Comparison of ENCODE assay signal across 25 cellular contexts in genomic region chr2:195419033-195419432, GRCh38.
"Had no signal": no experiment of that assay in that cellular context is flagged by ENCODE, and none has a peak within 500 bp of the region (broad histone marks: within the 10 kb centered on the region; RNA-seq: fewer than 3 reads in every experiment).

No MANE protein-coding gene starts in this region.

- H3K4me1 ChIP-seq: pancreas, psoas muscle, right lobe of liver, sigmoid colon, stomach, thyroid gland, tibial nerve, upper lobe of left lung, vagina had no signal

- H3K9me3 Mint-ChIP-seq: natural killer cell; nephron; stimulated activated effector memory CD8-positive, alpha-beta T cell treated with anti-CD3 and anti-CD28 coated beads, Interleukin-12 subunit alpha, Interleukin-12 subunit beta, amount 100 ng/mL, for 72 hours; stimulated activated naive B cell treated with anti-CD40 and anti-IgM and Interleukin-4, amounts not matched to agents 10 μg/mL and 1 μg/mL and 100 μg/mL, for 72 hours; stimulated activated naive CD8-positive, alpha-beta T cell treated with anti-CD3 and anti-CD28 coated beads, Interleukin-15, Interleukin-2, amounts not matched to agents 100 ng/mL and 50 ng/mL, for 24 hours had no signal

- DNase-seq: natural killer cell; nucleus accumbens; pancreas; psoas muscle; right cardiac atrium; right lobe of liver; sigmoid colon; small intestine; stimulated activated CD4-positive, alpha-beta T cell treated with anti-CD3 and anti-CD28 coated beads, Interleukin-15, amount 100 ng/mL, for 24 hours; stimulated activated CD4-positive, alpha-beta T cell treated with anti-CD3 and anti-CD28 coated beads, Interleukin-2, amount 100 ng/mL, for 24 hours; stimulated activated CD4-positive, alpha-beta T cell treated with anti-CD3 and anti-CD28 coated beads, Interleukin-2, amount 100 ng/mL, for 48 hours; stimulated activated CD4-positive, alpha-beta T cell treated with anti-CD3 and anti-CD28 coated beads, Interleukin-4, amount 100 ng/mL, for 24 hours; stimulated activated naive B cell treated with anti-CD40 and anti-IgM and Interleukin-4, amounts not matched to agents 10 μg/mL and 1 μg/mL and 100 μg/mL, for 72 hours; stimulated activated naive CD4-positive, alpha-beta T cell treated with Interleukin-2 at 50 U/mL for 16 hours; stomach; thyroid gland; trophoblast cell; upper lobe of left lung had no signal

- H3K27ac ChIP-seq: neutrophil, pancreas, psoas muscle, right lobe of liver, sigmoid colon, stomach, thoracic aorta, thyroid gland, tibial nerve, upper lobe of left lung, vagina had no signal

- H3K27me3 Mint-ChIP-seq: stimulated activated naive B cell treated with anti-CD40 and anti-IgM and Interleukin-4, amounts not matched to agents 10 μg/mL and 1 μg/mL and 100 μg/mL, for 72 hours; stimulated activated naive CD8-positive, alpha-beta T cell treated with anti-CD3 and anti-CD28 coated beads, Interleukin-15, Interleukin-2, amounts not matched to agents 100 ng/mL and 50 ng/mL, for 24 hours had no signal

- ATAC-seq: natural killer cell; pancreas; psoas muscle; right cardiac atrium; right lobe of liver; stimulated activated effector memory CD8-positive, alpha-beta T cell treated with anti-CD3 and anti-CD28 coated beads, Interleukin-12 subunit alpha, Interleukin-12 subunit beta, amount 100 ng/mL, for 72 hours; stimulated activated naive B cell treated with anti-CD40 and anti-IgM and Interleukin-4, amounts not matched to agents 10 μg/mL and 1 μg/mL and 100 μg/mL, for 72 hours had no signal

- H3K27me3 ChIP-seq: neutrophil, pancreas, right lobe of liver, sigmoid colon, stomach, thyroid gland, tibial nerve, upper lobe of left lung, vagina had no signal

- H3K9me3 ChIP-seq: neutrophil, pancreas, psoas muscle, right lobe of liver, sigmoid colon, stomach, thoracic aorta, thyroid gland, tibial nerve, upper lobe of left lung, vagina had no signal

- H3K36me3 ChIP-seq: neutrophil, pancreas, right lobe of liver, sigmoid colon, stomach, thoracic aorta, thyroid gland, tibial nerve, upper lobe of left lung, vagina had no signal

- H3K4me3 Mint-ChIP-seq: natural killer cell; nephron; stimulated activated effector memory CD8-positive, alpha-beta T cell treated with anti-CD3 and anti-CD28 coated beads, Interleukin-12 subunit alpha, Interleukin-12 subunit beta, amount 100 ng/mL, for 72 hours; stimulated activated naive B cell treated with anti-CD40 and anti-IgM and Interleukin-4, amounts not matched to agents 10 μg/mL and 1 μg/mL and 100 μg/mL, for 72 hours; stimulated activated naive CD8-positive, alpha-beta T cell treated with anti-CD3 and anti-CD28 coated beads, Interleukin-15, Interleukin-2, amounts not matched to agents 100 ng/mL and 50 ng/mL, for 24 hours had no signal

- H3K4me3 ChIP-seq: pancreas, psoas muscle, right lobe of liver, sigmoid colon, stomach, thoracic aorta, thyroid gland, tibial nerve, upper lobe of left lung, vagina had no signal

- H3K36me3 Mint-ChIP-seq: natural killer cell; stimulated activated effector memory CD8-positive, alpha-beta T cell treated with anti-CD3 and anti-CD28 coated beads, Interleukin-12 subunit alpha, Interleukin-12 subunit beta, amount 100 ng/mL, for 72 hours; stimulated activated naive B cell treated with anti-CD40 and anti-IgM and Interleukin-4, amounts not matched to agents 10 μg/mL and 1 μg/mL and 100 μg/mL, for 72 hours had no signal

- H3K4me1 Mint-ChIP-seq: natural killer cell; stimulated activated effector memory CD8-positive, alpha-beta T cell treated with anti-CD3 and anti-CD28 coated beads, Interleukin-12 subunit alpha, Interleukin-12 subunit beta, amount 100 ng/mL, for 72 hours had no signal

- H3K27ac Mint-ChIP-seq: natural killer cell; nephron; stimulated activated effector memory CD8-positive, alpha-beta T cell treated with anti-CD3 and anti-CD28 coated beads, Interleukin-12 subunit alpha, Interleukin-12 subunit beta, amount 100 ng/mL, for 72 hours; stimulated activated naive B cell treated with anti-CD40 and anti-IgM and Interleukin-4, amounts not matched to agents 10 μg/mL and 1 μg/mL and 100 μg/mL, for 72 hours; stimulated activated naive CD8-positive, alpha-beta T cell treated with anti-CD3 and anti-CD28 coated beads, Interleukin-15, Interleukin-2, amounts not matched to agents 100 ng/mL and 50 ng/mL, for 24 hours had no signal
